1 cellular context compared by ENCODE assay signal in the genomic region with DNA sequence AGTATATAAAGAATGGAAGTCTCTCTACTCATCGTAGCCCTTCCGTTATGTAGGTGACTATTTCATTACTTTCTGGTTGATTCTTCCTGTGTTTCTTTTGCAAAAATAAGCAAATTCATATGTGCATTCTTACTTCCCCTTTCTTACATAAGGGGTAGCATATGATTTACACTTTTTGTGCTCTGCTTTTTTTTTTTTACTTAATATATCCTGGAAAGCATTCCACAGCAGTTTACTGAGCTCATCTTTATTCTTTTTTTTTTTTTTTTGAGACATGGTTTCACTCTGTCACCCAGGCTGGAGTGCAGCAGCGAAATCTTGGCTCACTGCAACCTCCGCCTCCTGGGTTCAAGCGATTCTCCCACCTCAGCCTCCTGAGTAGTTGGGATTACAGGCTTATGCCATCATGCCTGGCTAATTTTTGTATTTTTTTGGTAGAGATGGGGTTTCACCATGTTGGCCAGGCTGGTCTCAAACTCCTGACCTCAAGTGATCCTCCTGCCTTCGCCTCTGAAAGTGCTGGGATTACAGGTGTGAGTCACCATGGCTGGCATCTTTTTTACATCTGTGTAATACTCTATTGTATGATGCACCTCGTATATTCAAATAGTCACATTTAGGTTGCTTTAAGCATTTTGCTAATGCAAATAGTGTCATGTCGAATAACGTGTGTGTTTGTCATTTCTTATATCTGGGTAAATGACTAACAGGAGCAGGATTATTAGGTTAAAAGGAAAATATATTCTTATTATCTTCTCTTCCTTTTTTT.
TF ChIP-seq lines count a peak whose summit lies in the region.

No MANE protein-coding gene starts in this region.

TF ChIP-seq in HepG2, 621 proteins besides CTCF, POLR2A, EP300 and RAD21:
- TF ChIP-seq, protein P1, sequence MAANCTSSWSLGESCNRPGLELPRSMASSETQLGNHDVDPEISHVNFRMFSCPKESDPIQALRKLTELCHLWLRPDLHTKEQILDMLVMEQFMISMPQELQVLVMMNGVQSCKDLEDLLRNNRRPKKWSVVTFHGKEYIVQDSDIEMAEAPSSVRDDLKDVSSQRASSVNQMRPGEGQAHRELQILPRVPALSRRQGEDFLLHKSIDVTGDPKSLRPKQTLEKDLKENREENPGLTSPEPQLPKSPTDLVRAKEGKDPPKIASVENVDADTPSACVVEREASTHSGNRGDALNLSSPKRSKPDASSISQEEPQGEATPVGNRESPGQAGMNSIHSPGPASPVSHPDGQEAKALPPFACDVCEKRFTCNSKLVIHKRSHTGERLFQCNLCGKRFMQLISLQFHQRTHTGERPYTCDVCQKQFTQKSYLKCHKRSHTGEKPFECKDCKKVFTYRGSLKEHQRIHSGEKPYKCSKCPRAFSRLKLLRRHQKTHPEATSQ (CRISPR knock-in tag; IDR thresholded peaks at IDR 0.05; ENCODE audit: borderline replicate concordance) = no peak
- TF ChIP-seq MIER3 (CRISPR knock-in tag; IDR thresholded peaks at IDR 0.05; ENCODE audit: borderline replicate concordance) (no peak), NR2F1 (CRISPR knock-in tag; IDR thresholded peaks at IDR 0.05) (no peak), NFYB (CRISPR knock-in tag; IDR thresholded peaks at IDR 0.05) (no peak), STAT5B (CRISPR knock-in tag; IDR thresholded peaks at IDR 0.05) (no peak), ZNF768 (CRISPR knock-in tag; IDR thresholded peaks at IDR 0.05) (no peak)
